ENCODE assay signal across 29 cellular contexts in genomic region chr17:81298325-81298990, GRCh38. TPM values are rescaled to one million over a fixed set of nuclear protein-coding genes. Genes with fewer than 3 reads are reported as not detected.
DNase-seq lines count a peak whose midpoint lies in the region; ATAC-seq and TF ChIP-seq lines count a peak whose summit lies in the region.
"Had no signal": no experiment of that assay in that cellular context is flagged by ENCODE, and none has a peak within 500 bp of the region (broad histone marks: within the 10 kb centered on the region; RNA-seq: fewer than 3 reads in every experiment).

No MANE protein-coding gene starts in this region.

- H3K36me3 Mint-ChIP-seq in brain = no peaks in the 10 kb centered on the region
- H3K36me3 Mint-ChIP-seq: immature natural killer cell had no signal

- H3K4me3 Mint-ChIP-seq in brain = peak overlapping the region in 3 of 5 experiments; percentile 5 to 78 (median 19)
- H3K4me3 Mint-ChIP-seq: activated B cell treated with CpG ODN at 0.5 μM for 24 hours; activated naive CD8-positive, alpha-beta T cell treated with anti-CD3 and anti-CD28 coated beads, Interleukin-2, amount 50 U/mL, for 24 hours; stimulated activated naive CD8-positive, alpha-beta T cell treated with anti-CD3 and anti-CD28 coated beads, Interleukin-15, amount 100 ng/mL, for 72 hours; T-helper 2 cell treated with Interferon-gamma antibody and Interleukin-4, amounts not matched to agents 5 μg/mL and 100 μg/mL, for 36 hours had no signal

- ATAC-seq in lung (ENCODE audit: insufficient read depth, low FRiP score) (no peak), GM19463 (IDR thresholded peaks at IDR 0.05; ENCODE audit: unreplicated experiment) (no peak), HG03439 (IDR thresholded peaks at IDR 0.05; ENCODE audit: unreplicated experiment) (no peak)
- ATAC-seq: activated naive CD8-positive, alpha-beta T cell treated with anti-CD3 and anti-CD28 coated beads, Interleukin-2, amount 50 U/mL, for 24 hours; gastroesophageal sphincter; naive thymus-derived CD4-positive, alpha-beta T cell; stimulated activated naive CD8-positive, alpha-beta T cell treated with anti-CD3 and anti-CD28 coated beads, Interleukin-15, amount 100 ng/mL, for 72 hours had no signal

- H3K27ac Mint-ChIP-seq in brain = peak overlapping the region in 3 of 5 experiments; percentile 25 to 78 (median 46)
- H3K27ac Mint-ChIP-seq: activated B cell treated with CpG ODN at 0.5 μM for 24 hours; activated naive CD8-positive, alpha-beta T cell treated with anti-CD3 and anti-CD28 coated beads, Interleukin-2, amount 50 U/mL, for 24 hours; T-helper 2 cell treated with Interferon-gamma antibody and Interleukin-4, amounts not matched to agents 5 μg/mL and 100 μg/mL, for 36 hours had no signal

- H3K4me3 ChIP-seq in lung = no peak overlapping the region
- H3K4me3 ChIP-seq: dorsolateral prefrontal cortex, gastroesophageal sphincter, ovary, skin epidermis, thyroid gland had no signal

- no peaks in the 10 kb centered on the region for H3K27me3 ChIP-seq in lung (ENCODE audit: control insufficient read depth, insufficient read depth)
- H3K27me3 ChIP-seq: dorsolateral prefrontal cortex, gastroesophageal sphincter, ovary, thyroid gland had no signal

- no peaks in the 10 kb centered on the region for H3K9me3 ChIP-seq in lung (ENCODE audit: control insufficient read depth in 2 of 2, insufficient read depth in 1 of 2, low read length in 1 of 2)
- H3K9me3 ChIP-seq: gastroesophageal sphincter, ovary, thyroid gland had no signal

- H3K4me1 ChIP-seq in lung (ENCODE audit: control insufficient read depth in 2 of 2, insufficient read depth in 2 of 2, low read length in 2 of 2) = peaks cover 0 to 2% of the 10 kb centered on the region in 2 donors

- 69 to 85% methylated on average over 11 of the region's 11 CpGs for WGBS in lung, 2 donors

- TF ChIP-seq CTCF in brain (conservative IDR thresholded peaks at IDR 0.05) (no peak), lung (IDR thresholded peaks at IDR 0.05; ENCODE audit: control extremely low read depth, extremely low read depth) (no peak)

- no peaks in the 10 kb centered on the region for H3K36me3 ChIP-seq in lung (ENCODE audit: control insufficient read depth in 2 of 2, insufficient read depth in 2 of 2, low read length in 2 of 2)
- H3K36me3 ChIP-seq: gastroesophageal sphincter, ovary, thyroid gland had no signal

- peaks cover 25% of the 10 kb centered on the region for H3K4me1 Mint-ChIP-seq in brain

- DNase-seq in NCI-H1105 treated with DMSO at 0.1 percent for 48 hours (lab: John Stamatoyannopoulos, UW) (peak; percentile 7), NCI-H1105 (lab: John Stamatoyannopoulos, UW) (no peak), DMS79 (lab: John Stamatoyannopoulos, UW) (peak; percentile 66), lung (ENCODE audit: low spot score) (peak; percentile 40)
- no peak for DNase-seq in NK-92 treated with Interleukin-12 subunit alpha and Interleukin-12 subunit beta, amount 100 ng/mL, for 24 hours (lab: John Stamatoyannopoulos, UW)
- DNase-seq: activated B cell treated with CpG ODN at 0.5 μM for 24 hours; activated CD4-positive, alpha-beta T cell treated with anti-CD3 and anti-CD28 coated beads, Interleukin-2, amount 50 U/mL, for 1 hour; activated naive CD8-positive, alpha-beta T cell treated with anti-CD3 and anti-CD28 coated beads, Interleukin-2, amount 50 U/mL, for 24 hours; activated T-cell treated with anti-CD3 and anti-CD28 coated beads, Interleukin-2, amount 50 U/mL, for 48 hours; CD4-positive, alpha-beta memory T cell; dorsolateral prefrontal cortex; HCEC 1CT; hypothalamus; immature natural killer cell; KG1; midbrain; naive thymus-derived CD4-positive, alpha-beta T cell; NCI-H1436; NCI-H2171; NCI-H748 treated with DMSO at 0.1 percent for 48 hours; ovary; stimulated activated naive CD8-positive, alpha-beta T cell treated with anti-CD3 and anti-CD28 coated beads, Interleukin-15, amount 100 ng/mL, for 72 hours; thyroid gland had no signal

- H3K27ac ChIP-seq in lung (ENCODE audit: low read depth in 1 of 2, low read length in 1 of 2) = peak overlapping the region in 1 of 2 donors; percentile 50
- H3K27ac ChIP-seq: dorsolateral prefrontal cortex, gastroesophageal sphincter, skin epidermis had no signal

- peaks cover 5% of the 10 kb centered on the region for H3K27me3 Mint-ChIP-seq in brain
- H3K27me3 Mint-ChIP-seq: activated B cell treated with CpG ODN at 0.5 μM for 24 hours; activated naive CD8-positive, alpha-beta T cell treated with anti-CD3 and anti-CD28 coated beads, Interleukin-2, amount 50 U/mL, for 24 hours; CD4-positive, alpha-beta memory T cell; naive thymus-derived CD4-positive, alpha-beta T cell; stimulated activated naive CD8-positive, alpha-beta T cell treated with anti-CD3 and anti-CD28 coated beads, Interleukin-15, amount 100 ng/mL, for 72 hours had no signal

- H3K9me3 Mint-ChIP-seq in brain = peaks cover 0 to 7% (median 0%) of the 10 kb centered on the region in 5 experiments
- H3K9me3 Mint-ChIP-seq: activated B cell treated with CpG ODN at 0.5 μM for 24 hours; activated naive CD8-positive, alpha-beta T cell treated with anti-CD3 and anti-CD28 coated beads, Interleukin-2, amount 50 U/mL, for 24 hours; CD4-positive, alpha-beta memory T cell; immature natural killer cell; naive thymus-derived CD4-positive, alpha-beta T cell; stimulated activated naive CD8-positive, alpha-beta T cell treated with anti-CD3 and anti-CD28 coated beads, Interleukin-15, amount 100 ng/mL, for 72 hours; T-helper 2 cell treated with Interferon-gamma antibody and Interleukin-4, amounts not matched to agents 5 μg/mL and 100 μg/mL, for 36 hours had no signal

RNA-seq across cellular contexts. Expression of gene SLC38A10, which starts 3.4 kb away (rescaled TPM):
- 38.7 TPM for polyA plus RNA-seq in brain (ENCODE audit: insufficient read depth, low read depth, low replicate concordance)
- 100 to 1,000 TPM in 1 of 2 donors, 10 to 100 TPM in 1; 56.0 to 127 TPM for total RNA-seq in lung
- 10 to 100 TPM; 69.6 to 95.3 TPM for polyA plus RNA-seq in lung

RNA-seq across cellular contexts. Expression of gene NDUFAF8, which starts 59.3 kb away (rescaled TPM):
- polyA plus RNA-seq in brain (ENCODE audit: insufficient read depth, low read depth, low replicate concordance) (69.2 TPM), lung (10 to 100 TPM; 23.1 to 36.7 TPM)
- total RNA-seq in lung = 10 to 100 TPM; 12.7 to 51.1 TPM

RNA-seq across cellular contexts. Expression of gene TEPSIN, which starts 59.6 kb away (rescaled TPM):
- polyA plus RNA-seq in brain (ENCODE audit: insufficient read depth, low read depth, low replicate concordance) (10.8 TPM), lung (10 to 100 TPM; 29.1 to 33.1 TPM)
- total RNA-seq in lung = 10 to 100 TPM; 20.7 to 48.7 TPM

Comparison
In these comparisons a context has a peak if more than half of its experiments do, and no peak if none do; other contexts are left out.
1. DNase-seq: peak in NCI-H1105 treated with DMSO at 0.1 percent for 48 hours (single experiment), DMS79 (single experiment) and lung (single experiment); none in NCI-H1105 (single experiment) and NK-92 treated with Interleukin-12 subunit alpha and Interleukin-12 subunit beta, amount 100 ng/mL, for 24 hours (single experiment).